ENCODE assay signal across 15 cellular contexts in genomic region chr9:121638901-121639592, GRCh38.
"Had no signal": no experiment of that assay in that cellular context is flagged by ENCODE, and none has a peak within 500 bp of the region (broad histone marks: within the 10 kb centered on the region; RNA-seq: fewer than 3 reads in every experiment).

No MANE protein-coding gene starts in this region.

- H3K27ac ChIP-seq: coronary artery, esophagus squamous epithelium, SK-N-MC, skin epidermis, upper lobe of left lung had no signal

- H3K9me3 ChIP-seq: esophagus squamous epithelium, upper lobe of left lung had no signal

- H3K36me3 ChIP-seq: esophagus squamous epithelium, upper lobe of left lung had no signal

- H3K4me3 ChIP-seq: coronary artery, esophagus squamous epithelium, SK-N-MC, skin epidermis, upper lobe of left lung had no signal

- DNase-seq: activated CD4-positive, alpha-beta T cell treated with anti-CD3 and anti-CD28 coated beads, Interleukin-2, amount 50 U/mL, for 48 hours; activated CD4-positive, CD25-positive, alpha-beta regulatory T cell treated with anti-CD3 and anti-CD28 coated beads, Interleukin-2, amount 50 U/mL, for 72 hours; activated naive CD4-positive, alpha-beta T cell treated with anti-CD3 and anti-CD28 coated beads, Interleukin-2, amount 10 ng/mL, durations not matched to agents 7 days and 5 days; activated T-cell treated with anti-CD3 and anti-CD28 coated beads, Interleukin-2, amount 50 U/mL, for 1 hour; effector CD8-positive, alpha-beta T cell; esophagus squamous epithelium; naive B cell; stimulated activated CD4-positive, alpha-beta T cell treated with anti-CD3 and anti-CD28 coated beads, Interleukin-4, amount 100 ng/mL, for 24 hours; stimulated activated naive CD4-positive, alpha-beta T cell treated with Interleukin-2 at 50 U/mL for 16 hours; upper lobe of left lung had no signal

- FAIRE-seq: astrocyte, endothelial cell of umbilical vein had no signal

- H3K27me3 ChIP-seq: esophagus squamous epithelium, upper lobe of left lung had no signal
